In the genomic region with DNA sequence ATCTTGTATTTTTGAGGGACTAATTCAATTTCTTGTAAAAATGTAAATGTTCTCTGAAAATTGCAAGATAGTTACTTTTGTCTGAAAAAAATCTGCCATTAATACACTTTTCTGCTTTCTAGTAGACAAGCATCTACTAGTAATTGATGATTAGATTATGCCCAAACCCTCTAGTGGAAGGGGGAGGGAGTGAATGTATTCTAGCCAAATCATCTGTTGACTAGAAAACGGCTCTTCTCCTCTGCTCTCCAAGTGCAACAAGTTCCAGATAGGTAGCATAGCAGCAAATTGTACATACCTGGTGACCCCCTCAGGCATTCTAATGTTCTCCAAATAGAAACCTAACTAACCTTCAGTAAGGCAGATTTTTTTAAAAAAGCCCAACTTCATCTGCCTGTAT, we compare ENCODE assay signal across 20 cellular contexts. TPM values are rescaled to one million over a fixed set of nuclear protein-coding genes. Genes with fewer than 3 reads are reported as not detected.
A peak's percentile ranks its signal among the peaks of the same experiment; 100 is the strongest.
DNase-seq lines count a peak whose midpoint lies in the region; ATAC-seq and TF ChIP-seq lines count a peak whose summit lies in the region.
"Had no signal": no experiment of that assay in that cellular context is flagged by ENCODE, and none has a peak within 500 bp of the region (broad histone marks: within the 10 kb centered on the region; RNA-seq: fewer than 3 reads in every experiment).

No MANE protein-coding gene starts in this region.

- no peaks in the 10 kb centered on the region for H3F3A ChIP-seq in smooth muscle cell (ENCODE audit: low read depth)

- H3K36me3 ChIP-seq in endodermal cell (ENCODE audit: control insufficient read depth, insufficient read depth, low read length) (peaks cover 47% of the 10 kb centered on the region), thoracic aorta (no peaks in the 10 kb centered on the region), smooth muscle cell (ENCODE audit: low read depth) (peaks cover 6% of the 10 kb centered on the region)
- H3K36me3 ChIP-seq: SJCRH30 had no signal

- no peak for DNase-seq in activated naive CD8-positive, alpha-beta T cell treated with anti-CD3 and anti-CD28 coated beads, Interleukin-2, amount 50 U/mL, for 24 hours
- DNase-seq in M059J (ENCODE audit: low read depth): peak; percentile 1
- DNase-seq in endodermal cell: no peak
- DNase-seq in thoracic aorta (ENCODE audit: low spot score): no peak
- no peak for DNase-seq in smooth muscle cell (lab: John Stamatoyannopoulos, UW; ENCODE audit: unreplicated experiment)
- DNase-seq: activated CD4-positive, alpha-beta T cell treated with anti-CD3 and anti-CD28 coated beads, Interleukin-2, amount 50 U/mL, for 48 hours; activated naive CD4-positive, alpha-beta T cell treated with Interleukin-2 at 50 U/mL for 16 hours; DMS153; effector memory CD8-positive, alpha-beta T cell; heart left ventricle; NCI-H2081; NCI-H510A treated with DMSO at 0.1 percent for 48 hours; SJCRH30 had no signal

- no peaks in the 10 kb centered on the region for H3K4me1 Mint-ChIP-seq in activated naive CD8-positive, alpha-beta T cell (ENCODE audit: low read depth)
- H3K4me1 Mint-ChIP-seq in activated naive CD8-positive, alpha-beta T cell treated with anti-CD3 and anti-CD28 coated beads, Interleukin-2, amount 50 U/mL, for 24 hours: no peaks in the 10 kb centered on the region
- H3K4me1 Mint-ChIP-seq in endodermal cell: peaks cover 4% of the 10 kb centered on the region
- H3K4me1 Mint-ChIP-seq: WTC11 had no signal

- no peak overlapping the region for H3K4me3 ChIP-seq in endodermal cell (ENCODE audit: low read length)
- no peak overlapping the region for H3K4me3 ChIP-seq in thoracic aorta
- H3K4me3 ChIP-seq in smooth muscle cell: no peak overlapping the region
- H3K4me3 ChIP-seq: heart left ventricle, SJCRH30 had no signal

- no peak overlapping the region for H3K4me2 ChIP-seq in smooth muscle cell

- ATAC-seq in activated naive CD8-positive, alpha-beta T cell treated with anti-CD3 and anti-CD28 coated beads, Interleukin-2, amount 50 U/mL, for 24 hours: no peak
- ATAC-seq in thoracic aorta (ENCODE audit: insufficient number of reproducible peaks, low FRiP score, low read depth) (no peak), HG03521 (IDR thresholded peaks at IDR 0.05; ENCODE audit: unreplicated experiment) (no peak), GM21619 (IDR thresholded peaks at IDR 0.05; ENCODE audit: unreplicated experiment) (no peak)
- ATAC-seq: effector memory CD8-positive, alpha-beta T cell; heart left ventricle; WTC11 had no signal

- H3K9ac ChIP-seq in endodermal cell (ENCODE audit: extremely low read depth, low read length, poor library complexity, severe bottlenecking) (no peak overlapping the region), smooth muscle cell (ENCODE audit: low read depth) (no peak overlapping the region)

- H3K79me2 ChIP-seq in smooth muscle cell (ENCODE audit: low read depth): no peaks in the 10 kb centered on the region

- TF ChIP-seq CTCF in endodermal cell (conservative IDR thresholded peaks at IDR 0.05): peak; percentile 67
- TF ChIP-seq CTCF in thoracic aorta (IDR thresholded peaks at IDR 0.05): no peak
- no peak for TF ChIP-seq CTCF in smooth muscle cell (IDR thresholded peaks at IDR 0.05; ENCODE audit: borderline replicate concordance, insufficient read depth, poor library complexity, severe bottlenecking)

- no peaks in the 10 kb centered on the region for H3K27me3 Mint-ChIP-seq in activated naive CD8-positive, alpha-beta T cell
- no peaks in the 10 kb centered on the region for H3K27me3 Mint-ChIP-seq in activated naive CD8-positive, alpha-beta T cell treated with anti-CD3 and anti-CD28 coated beads, Interleukin-2, amount 50 U/mL, for 24 hours
- H3K27me3 Mint-ChIP-seq in endodermal cell (ENCODE audit: insufficient read depth): no peaks in the 10 kb centered on the region
- H3K27me3 Mint-ChIP-seq: effector memory CD8-positive, alpha-beta T cell had no signal

- H3K27ac Mint-ChIP-seq in activated naive CD8-positive, alpha-beta T cell: peak overlapping the region; percentile 41
- H3K27ac Mint-ChIP-seq in activated naive CD8-positive, alpha-beta T cell treated with anti-CD3 and anti-CD28 coated beads, Interleukin-2, amount 50 U/mL, for 24 hours: no peak overlapping the region
- H3K27ac Mint-ChIP-seq in endodermal cell: no peak overlapping the region
- H3K27ac Mint-ChIP-seq: effector memory CD8-positive, alpha-beta T cell; T-helper 2 cell treated with Interferon-gamma antibody and Interleukin-4, amounts not matched to agents 5 μg/mL and 100 μg/mL, for 36 hours; WTC11 had no signal

- H4K20me1 ChIP-seq in smooth muscle cell (ENCODE audit: low read depth): no peaks in the 10 kb centered on the region

- no peak overlapping the region for H3K27ac ChIP-seq in endodermal cell (ENCODE audit: low read depth, low read length)
- peak overlapping the region; percentile 43 to 61 for H3K27ac ChIP-seq in thoracic aorta
- H3K27ac ChIP-seq in smooth muscle cell (ENCODE audit: low read depth): no peak overlapping the region
- H3K27ac ChIP-seq: C4-2B, heart left ventricle, neutrophil, SJCRH30 had no signal

- H3K4me1 ChIP-seq in endodermal cell (ENCODE audit: control insufficient read depth, insufficient read depth, low read length): peaks cover 7% of the 10 kb centered on the region
- H3K4me1 ChIP-seq in thoracic aorta (ENCODE audit: control insufficient read depth in 1 of 2, low read depth in 2 of 2): peaks cover 28 to 30% of the 10 kb centered on the region in 2 donors
- no peaks in the 10 kb centered on the region for H3K4me1 ChIP-seq in smooth muscle cell (ENCODE audit: low read depth)
- H3K4me1 ChIP-seq: SJCRH30 had no signal

- H2AFZ ChIP-seq in smooth muscle cell (ENCODE audit: low read depth): no peak overlapping the region

- H3K36me3 Mint-ChIP-seq in activated naive CD8-positive, alpha-beta T cell: no peaks in the 10 kb centered on the region
- peaks cover 2% of the 10 kb centered on the region for H3K36me3 Mint-ChIP-seq in activated naive CD8-positive, alpha-beta T cell treated with anti-CD3 and anti-CD28 coated beads, Interleukin-2, amount 50 U/mL, for 24 hours (ENCODE audit: low read depth)
- H3K36me3 Mint-ChIP-seq in endodermal cell (ENCODE audit: low read depth): peaks cover 19% of the 10 kb centered on the region

- H3K9me3 Mint-ChIP-seq in activated naive CD8-positive, alpha-beta T cell (ENCODE audit: low read depth): no peaks in the 10 kb centered on the region
- H3K9me3 Mint-ChIP-seq in activated naive CD8-positive, alpha-beta T cell treated with anti-CD3 and anti-CD28 coated beads, Interleukin-2, amount 50 U/mL, for 24 hours: no peaks in the 10 kb centered on the region
- peaks cover 4% of the 10 kb centered on the region for H3K9me3 Mint-ChIP-seq in endodermal cell
- H3K9me3 Mint-ChIP-seq: effector memory CD8-positive, alpha-beta T cell; T-helper 2 cell treated with Interferon-gamma antibody and Interleukin-4, amounts not matched to agents 5 μg/mL and 100 μg/mL, for 36 hours had no signal

- H3K27me3 ChIP-seq in endodermal cell (ENCODE audit: control insufficient read depth, insufficient read depth, low read length, poor library complexity, severe bottlenecking) (no peaks in the 10 kb centered on the region), thoracic aorta (replicated peaks; ENCODE audit: insufficient read depth) (no peaks in the 10 kb centered on the region), smooth muscle cell (ENCODE audit: low read depth) (no peaks in the 10 kb centered on the region)
- H3K27me3 ChIP-seq: heart left ventricle, neutrophil, SJCRH30 had no signal

- 94% methylated on average over 1 of the region's 1 CpG; no CpG with 5 or more reads in 1 of the 2 experiments for WGBS in endodermal cell (ENCODE audit: insufficient coverage in 1 of 2, insufficient read length in 1 of 2), 2 experiments
- WGBS in smooth muscle cell (ENCODE audit: low lambda C conversion rate): 87% methylated on average over 1 of the region's 1 CpG

- no peak overlapping the region for H3K4me3 Mint-ChIP-seq in activated naive CD8-positive, alpha-beta T cell
- H3K4me3 Mint-ChIP-seq in activated naive CD8-positive, alpha-beta T cell treated with anti-CD3 and anti-CD28 coated beads, Interleukin-2, amount 50 U/mL, for 24 hours: no peak overlapping the region
- no peak overlapping the region for H3K4me3 Mint-ChIP-seq in endodermal cell
- H3K4me3 Mint-ChIP-seq: effector memory CD8-positive, alpha-beta T cell; T-helper 2 cell treated with Interferon-gamma antibody and Interleukin-4, amounts not matched to agents 5 μg/mL and 100 μg/mL, for 36 hours; WTC11 had no signal

- H3K9me3 ChIP-seq in endodermal cell (ENCODE audit: control insufficient read depth, low read length) (peaks cover 6% of the 10 kb centered on the region), thoracic aorta (no peaks in the 10 kb centered on the region), smooth muscle cell (replicated peaks; ENCODE audit: low read depth) (no peaks in the 10 kb centered on the region)
- H3K9me3 ChIP-seq: heart left ventricle, neutrophil, SJCRH30 had no signal

RNA-seq across cellular contexts. Expression of gene RELCH, which starts 58.6 kb away (rescaled TPM):
- 21.1 and 38.7 TPM in 2 replicates for total RNA-seq in M059J (2014; rRNA removed; shearing (Covaris generic))
- total RNA-seq in endodermal cell: 10 to 100 TPM; 29.4 to 32.0 TPM
- polyA plus RNA-seq in endodermal cell (2013, experiment 1 of 2): 16.7 TPM
- polyA plus RNA-seq in endodermal cell (2013, experiment 2 of 2): 16.1 TPM
- 10 to 100 TPM; 36.0 to 48.9 TPM for total RNA-seq in thoracic aorta
- total RNA-seq in smooth muscle cell: 17.2 and 19.2 TPM in 2 replicates
- 3.6 and 4.5 TPM in 2 replicates for polyA plus RNA-seq in smooth muscle cell

RNA-seq across cellular contexts. Expression of gene PIGN, which starts 58.8 kb away (rescaled TPM):
- 36.8 and 39.5 TPM in 2 replicates for total RNA-seq in M059J (2014; rRNA removed; shearing (Covaris generic))
- total RNA-seq in endodermal cell (10 to 100 TPM; 38.2 to 48.8 TPM), thoracic aorta (10 to 100 TPM; 24.2 to 31.8 TPM), smooth muscle cell (26.6 and 31.8 TPM in 2 replicates)
- 19.4 TPM for polyA plus RNA-seq in endodermal cell (2013, experiment 1 of 2)
- 18.4 TPM for polyA plus RNA-seq in endodermal cell (2013, experiment 2 of 2)
- polyA plus RNA-seq in smooth muscle cell: 10.1 and 14.3 TPM in 2 replicates

Comparison
In these comparisons a context has a peak if more than half of its experiments do, and no peak if none do; other contexts are left out.
1. H3K27ac ChIP-seq: peak in thoracic aorta (2 of 2); none in endodermal cell (single experiment) and smooth muscle cell (single experiment).